In the genomic region with DNA sequence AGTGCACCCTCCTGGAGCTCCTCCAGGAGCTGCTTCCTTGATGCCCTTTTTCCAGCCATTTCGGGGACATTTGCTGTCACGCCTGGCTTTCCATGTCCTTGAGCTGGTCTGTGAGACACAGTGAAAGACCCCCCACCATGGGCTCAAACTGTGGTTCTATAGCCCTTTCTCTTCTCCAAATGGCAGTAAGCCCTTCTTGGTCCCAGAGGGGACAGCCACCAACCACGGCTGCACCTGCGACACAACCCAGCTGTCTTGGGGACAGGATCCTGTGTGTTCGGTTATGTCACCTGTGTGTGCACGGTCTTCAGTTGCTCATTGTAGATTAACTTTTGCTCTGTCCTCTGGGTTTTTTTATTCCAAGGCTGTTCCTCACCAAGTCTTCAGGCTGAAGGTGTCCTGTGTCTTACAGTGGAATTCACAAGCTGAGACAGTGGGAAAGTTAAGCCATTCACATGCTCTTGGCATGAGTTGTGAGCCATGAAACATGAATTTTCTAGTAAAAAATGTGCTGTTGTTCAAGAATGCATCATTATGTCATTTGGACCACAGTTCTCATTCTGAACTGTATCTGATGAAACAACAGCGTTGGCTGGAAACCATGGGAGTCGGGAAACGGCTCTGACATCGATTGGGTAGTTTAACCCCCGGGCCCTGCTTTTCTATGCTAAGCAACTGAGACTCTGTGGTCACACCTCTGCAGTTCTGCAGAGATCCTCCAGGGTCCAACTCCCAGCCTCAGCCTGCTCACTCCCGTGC, we compare ENCODE assay signal across 23 cellular contexts.
DNase-seq lines count a peak whose midpoint lies in the region; ATAC-seq and TF ChIP-seq lines count a peak whose summit lies in the region.
"Had no signal": no experiment of that assay in that cellular context is flagged by ENCODE, and none has a peak within 500 bp of the region (broad histone marks: within the 10 kb centered on the region; RNA-seq: fewer than 3 reads in every experiment).

No MANE protein-coding gene starts in this region.

- peak; percentile 16 for ATAC-seq in body of pancreas
- peak; percentile 59 for ATAC-seq in gastroesophageal sphincter
- no peak; the same call in 2 of the 3 replicates for ATAC-seq in SK-N-SH treated with all-trans-retinoic acid at 6 μM for 48 hours
- ATAC-seq in HG02623 (IDR thresholded peaks at IDR 0.05; ENCODE audit: unreplicated experiment), result no peak
- ATAC-seq: activated CD8-positive, alpha-beta T cell treated with anti-CD3 and anti-CD28 coated beads, Interleukin-2, amount 10 ng/mL, durations not matched to agents 7 days and 5 days; GM12878; left lobe of liver; mucosa of descending colon; stimulated activated naive CD8-positive, alpha-beta T cell treated with anti-CD3 and anti-CD28 coated beads, Interleukin-15, amount 100 ng/mL, for 72 hours had no signal

- H3K9me3 ChIP-seq in AG04450 (ENCODE audit: control insufficient read depth, insufficient read depth, low read length), result no peaks in the 10 kb centered on the region; the same call in 1 of the 2 replicates
- no peaks in the 10 kb centered on the region for H3K9me3 ChIP-seq in body of pancreas
- H3K9me3 ChIP-seq in gastroesophageal sphincter, result no peaks in the 10 kb centered on the region
- H3K9me3 ChIP-seq in MG63, result no peaks in the 10 kb centered on the region
- H3K9me3 ChIP-seq: A549, mucosa of descending colon, SJSA1, upper lobe of left lung had no signal

- intact Hi-C loops in body of pancreas (cut with DNase I), result no loop called here

- H3K27ac ChIP-seq in AG04450 (ENCODE audit: low read depth, low read length) (no peak overlapping the region), body of pancreas (no peak overlapping the region), gastroesophageal sphincter (no peak overlapping the region)
- H3K27ac ChIP-seq: A549, SJSA1, upper lobe of left lung had no signal

- CTCF ChIA-PET in AG04450 (lab: Charles Lee), result no interaction called here

- H3K36me3 ChIP-seq in body of pancreas (replicated peaks in 1 of 2; ENCODE audit: insufficient read depth in 1 of 2, low read depth in 2 of 2), result peaks cover 0 to 31% of the 10 kb centered on the region in 2 donors
- H3K36me3 ChIP-seq in gastroesophageal sphincter, result peaks cover 0 to 89% of the 10 kb centered on the region in 2 donors
- H3K36me3 ChIP-seq in MG63, result no peaks in the 10 kb centered on the region; the same call in 1 of the 2 replicates
- H3K36me3 ChIP-seq: SJSA1 had no signal

- POLR2A ChIA-PET in AG04450 (lab: Yijun Ruan, JAX), result no interaction called here

- 95% methylated on average over 12 of the region's 12 CpGs for WGBS in body of pancreas, 2 donors
- 81 to 94% methylated on average over 7 to 8 of the region's 12 CpGs for WGBS in gastroesophageal sphincter (ENCODE audit: low coverage in 1 of 2), 2 donors

- no peaks in the 10 kb centered on the region for H3K27me3 ChIP-seq in AG04450 (ENCODE audit: control insufficient read depth, insufficient read depth, low read length)
- no peaks in the 10 kb centered on the region for H3K27me3 ChIP-seq in body of pancreas
- no peaks in the 10 kb centered on the region for H3K27me3 ChIP-seq in gastroesophageal sphincter
- no peaks in the 10 kb centered on the region for H3K27me3 ChIP-seq in MG63
- H3K27me3 ChIP-seq: SJSA1, upper lobe of left lung had no signal

- H3K4me1 ChIP-seq in body of pancreas, result no peaks in the 10 kb centered on the region
- peaks cover 0 to 10% (median 0%) of the 10 kb centered on the region in 3 donors for H3K4me1 ChIP-seq in gastroesophageal sphincter
- H3K4me1 ChIP-seq: A549, SJSA1 had no signal

- TF ChIP-seq POLR2A in body of pancreas (IDR thresholded peaks at IDR 0.05), result no peak
- TF ChIP-seq POLR2A in gastroesophageal sphincter (IDR thresholded peaks at IDR 0.05), result no peak

- TF ChIP-seq CTCF in AG04450 (IDR thresholded peaks at IDR 0.05; ENCODE audit: low read depth, low read length), result no peak
- no peak for TF ChIP-seq CTCF in body of pancreas (IDR thresholded peaks at IDR 0.05)
- no peak for TF ChIP-seq CTCF in gastroesophageal sphincter (IDR thresholded peaks at IDR 0.05)

- no peak for TF ChIP-seq EP300 in gastroesophageal sphincter (IDR thresholded peaks at IDR 0.05)

- DNase-seq in AG04450 (ENCODE audit: low read depth, low spot score) (peak; percentile 20), GM04503 (ENCODE audit: low read depth) (peak; percentile 68), body of pancreas (peak in 1 of 4 donors; percentile 19), MG63 (no peak), ureter (ENCODE audit: low spot score) (no peak)
- DNase-seq: activated CD4-positive, CD25-positive, alpha-beta regulatory T cell; activated CD8-positive, alpha-beta T cell treated with anti-CD3 and anti-CD28 coated beads, Interleukin-2, amount 10 ng/mL, durations not matched to agents 7 days and 5 days; effector CD8-positive, alpha-beta T cell; KG1; NCI-H1092; NCI-H82; retina; stimulated activated naive CD8-positive, alpha-beta T cell treated with anti-CD3 and anti-CD28 coated beads, Interleukin-15, amount 100 ng/mL, for 72 hours; T-helper 2 cell; upper lobe of left lung had no signal

- H3K4me3 ChIP-seq in AG04450 (ENCODE audit: low read depth, low read length) (no peak overlapping the region), body of pancreas (no peak overlapping the region), gastroesophageal sphincter (no peak overlapping the region), MG63 (no peak overlapping the region)
- H3K4me3 ChIP-seq: A549, GM12878, mucosa of descending colon, SJSA1, upper lobe of left lung had no signal

TF ChIP-seq in SK-N-SH treated with all-trans-retinoic acid at 6 μM for 48 hours, 23 proteins besides CTCF, POLR2A, EP300 and RAD21:
- TF ChIP-seq TOX (CRISPR knock-in tag; IDR thresholded peaks at IDR 0.05; ENCODE audit: borderline replicate concordance), result no peak
- TF ChIP-seq ESRRG (CRISPR knock-in tag; IDR thresholded peaks at IDR 0.05), result no peak
- no peak for TF ChIP-seq ZFP30 (CRISPR knock-in tag; IDR thresholded peaks at IDR 0.05)
- TF ChIP-seq, protein P1, sequence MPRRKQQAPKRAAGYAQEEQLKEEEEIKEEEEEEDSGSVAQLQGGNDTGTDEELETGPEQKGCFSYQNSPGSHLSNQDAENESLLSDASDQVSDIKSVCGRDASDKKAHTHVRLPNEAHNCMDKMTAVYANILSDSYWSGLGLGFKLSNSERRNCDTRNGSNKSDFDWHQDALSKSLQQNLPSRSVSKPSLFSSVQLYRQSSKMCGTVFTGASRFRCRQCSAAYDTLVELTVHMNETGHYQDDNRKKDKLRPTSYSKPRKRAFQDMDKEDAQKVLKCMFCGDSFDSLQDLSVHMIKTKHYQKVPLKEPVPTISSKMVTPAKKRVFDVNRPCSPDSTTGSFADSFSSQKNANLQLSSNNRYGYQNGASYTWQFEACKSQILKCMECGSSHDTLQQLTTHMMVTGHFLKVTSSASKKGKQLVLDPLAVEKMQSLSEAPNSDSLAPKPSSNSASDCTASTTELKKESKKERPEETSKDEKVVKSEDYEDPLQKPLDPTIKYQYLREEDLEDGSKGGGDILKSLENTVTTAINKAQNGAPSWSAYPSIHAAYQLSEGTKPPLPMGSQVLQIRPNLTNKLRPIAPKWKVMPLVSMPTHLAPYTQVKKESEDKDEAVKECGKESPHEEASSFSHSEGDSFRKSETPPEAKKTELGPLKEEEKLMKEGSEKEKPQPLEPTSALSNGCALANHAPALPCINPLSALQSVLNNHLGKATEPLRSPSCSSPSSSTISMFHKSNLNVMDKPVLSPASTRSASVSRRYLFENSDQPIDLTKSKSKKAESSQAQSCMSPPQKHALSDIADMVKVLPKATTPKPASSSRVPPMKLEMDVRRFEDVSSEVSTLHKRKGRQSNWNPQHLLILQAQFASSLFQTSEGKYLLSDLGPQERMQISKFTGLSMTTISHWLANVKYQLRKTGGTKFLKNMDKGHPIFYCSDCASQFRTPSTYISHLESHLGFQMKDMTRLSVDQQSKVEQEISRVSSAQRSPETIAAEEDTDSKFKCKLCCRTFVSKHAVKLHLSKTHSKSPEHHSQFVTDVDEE (CRISPR knock-in tag; IDR thresholded peaks at IDR 0.05), result no peak
- no peak for TF ChIP-seq PPARA (CRISPR knock-in tag; IDR thresholded peaks at IDR 0.05; ENCODE audit: borderline replicate concordance)
- TF ChIP-seq, protein P2, sequence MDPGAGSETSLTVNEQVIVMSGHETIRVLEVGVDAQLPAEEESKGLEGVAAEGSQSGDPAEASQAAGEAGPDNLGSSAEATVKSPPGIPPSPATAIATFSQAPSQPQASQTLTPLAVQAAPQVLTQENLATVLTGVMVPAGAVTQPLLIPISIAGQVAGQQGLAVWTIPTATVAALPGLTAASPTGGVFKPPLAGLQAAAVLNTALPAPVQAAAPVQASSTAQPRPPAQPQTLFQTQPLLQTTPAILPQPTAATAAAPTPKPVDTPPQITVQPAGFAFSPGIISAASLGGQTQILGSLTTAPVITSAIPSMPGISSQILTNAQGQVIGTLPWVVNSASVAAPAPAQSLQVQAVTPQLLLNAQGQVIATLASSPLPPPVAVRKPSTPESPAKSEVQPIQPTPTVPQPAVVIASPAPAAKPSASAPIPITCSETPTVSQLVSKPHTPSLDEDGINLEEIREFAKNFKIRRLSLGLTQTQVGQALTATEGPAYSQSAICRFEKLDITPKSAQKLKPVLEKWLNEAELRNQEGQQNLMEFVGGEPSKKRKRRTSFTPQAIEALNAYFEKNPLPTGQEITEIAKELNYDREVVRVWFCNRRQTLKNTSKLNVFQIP (CRISPR knock-in tag; IDR thresholded peaks at IDR 0.05; ENCODE audit: borderline replicate concordance, low read depth), result no peak
- TF ChIP-seq, protein P3, sequence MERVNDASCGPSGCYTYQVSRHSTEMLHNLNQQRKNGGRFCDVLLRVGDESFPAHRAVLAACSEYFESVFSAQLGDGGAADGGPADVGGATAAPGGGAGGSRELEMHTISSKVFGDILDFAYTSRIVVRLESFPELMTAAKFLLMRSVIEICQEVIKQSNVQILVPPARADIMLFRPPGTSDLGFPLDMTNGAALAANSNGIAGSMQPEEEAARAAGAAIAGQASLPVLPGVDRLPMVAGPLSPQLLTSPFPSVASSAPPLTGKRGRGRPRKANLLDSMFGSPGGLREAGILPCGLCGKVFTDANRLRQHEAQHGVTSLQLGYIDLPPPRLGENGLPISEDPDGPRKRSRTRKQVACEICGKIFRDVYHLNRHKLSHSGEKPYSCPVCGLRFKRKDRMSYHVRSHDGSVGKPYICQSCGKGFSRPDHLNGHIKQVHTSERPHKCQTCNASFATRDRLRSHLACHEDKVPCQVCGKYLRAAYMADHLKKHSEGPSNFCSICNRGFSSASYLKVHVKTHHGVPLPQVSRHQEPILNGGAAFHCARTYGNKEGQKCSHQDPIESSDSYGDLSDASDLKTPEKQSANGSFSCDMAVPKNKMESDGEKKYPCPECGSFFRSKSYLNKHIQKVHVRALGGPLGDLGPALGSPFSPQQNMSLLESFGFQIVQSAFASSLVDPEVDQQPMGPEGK (CRISPR knock-in tag; IDR thresholded peaks at IDR 0.05; ENCODE audit: borderline replicate concordance), result no peak
- TF ChIP-seq ZNF565 (CRISPR knock-in tag; conservative IDR thresholded peaks at IDR 0.05; ENCODE audit: low read depth), result no peak
- TF ChIP-seq ZNF8 (CRISPR knock-in tag; IDR thresholded peaks at IDR 0.05), result no peak
- no peak for TF ChIP-seq GLIS3 (CRISPR knock-in tag; IDR thresholded peaks at IDR 0.05)

Comparison
In these comparisons a context has a peak if more than half of its experiments do, and no peak if none do; other contexts are left out.
1. DNase-seq: peak in AG04450 (single experiment) and GM04503 (single experiment); none in MG63 (single experiment) and ureter (single experiment).
2. ATAC-seq: peak in body of pancreas (single experiment) and gastroesophageal sphincter (single experiment); none in SK-N-SH treated with all-trans-retinoic acid at 6 μM for 48 hours (single experiment) and HG02623 (single experiment).